ENCODE assay signal across 14 cellular contexts in the genomic region with DNA sequence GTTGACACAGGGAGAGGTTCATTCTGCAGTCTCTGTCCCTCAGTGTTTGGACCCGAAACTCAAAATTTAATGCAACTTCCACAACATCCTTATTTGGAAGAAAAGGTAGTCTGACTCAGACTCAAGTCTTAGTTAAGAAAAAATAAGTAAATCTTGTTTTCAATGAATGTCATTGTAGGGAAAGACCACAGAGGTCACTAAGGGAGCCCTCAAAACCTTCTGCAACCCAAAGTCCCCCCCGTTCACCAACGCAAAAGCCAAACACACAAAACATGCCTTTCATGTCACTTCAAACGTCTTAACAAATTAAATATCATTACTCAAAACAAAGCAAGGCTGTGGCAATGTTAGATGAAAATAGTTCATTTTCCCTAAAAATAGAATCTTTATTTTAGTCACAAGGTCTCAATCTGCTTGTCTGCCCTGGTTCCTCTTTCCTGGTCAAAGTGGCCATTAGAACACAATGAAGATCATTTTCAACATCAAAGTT. TPM values are rescaled to one million over a fixed set of nuclear protein-coding genes. Genes with fewer than 3 reads are reported as not detected.
DNase-seq lines count a peak whose midpoint lies in the region; ATAC-seq and TF ChIP-seq lines count a peak whose summit lies in the region.
"Had no signal": no experiment of that assay in that cellular context is flagged by ENCODE, and none has a peak within 500 bp of the region (broad histone marks: within the 10 kb centered on the region; RNA-seq: fewer than 3 reads in every experiment).

No MANE protein-coding gene starts in this region.

- H3K4me3 Mint-ChIP-seq in naive B cell = peak overlapping the region in 5 of 8 donors; percentile 1 to 76 (median 31)
- H3K4me3 Mint-ChIP-seq: H9 had no signal

- peaks cover 17 to 60% (median 25%) of the 10 kb centered on the region in 3 donors for H3K4me1 Mint-ChIP-seq in naive B cell

- no peak overlapping the region for H3K27ac ChIP-seq in upper lobe of right lung
- H3K27ac ChIP-seq: gastrocnemius medialis had no signal

- H3K9me3 ChIP-seq in upper lobe of right lung = no peaks in the 10 kb centered on the region
- H3K9me3 ChIP-seq: gastrocnemius medialis had no signal

- intact Hi-C loops in upper lobe of right lung (cut with DNase I) = no loop called here

- H3K4me1 ChIP-seq in upper lobe of right lung = no peaks in the 10 kb centered on the region

- peaks cover 0 to 4% (median 0%) of the 10 kb centered on the region in 7 donors for H3K9me3 Mint-ChIP-seq in naive B cell
- H3K9me3 Mint-ChIP-seq: H9 had no signal

- peak overlapping the region in 3 of 6 donors; percentile 19 to 69 (median 61) for H3K27ac Mint-ChIP-seq in naive B cell
- H3K27ac Mint-ChIP-seq: H9 had no signal

- no peaks in the 10 kb centered on the region for H3K36me3 ChIP-seq in H7 (replicated peaks; ENCODE audit: control insufficient read depth, insufficient read depth, low read length)
- no peaks in the 10 kb centered on the region for H3K36me3 ChIP-seq in upper lobe of right lung
- H3K36me3 ChIP-seq: gastrocnemius medialis had no signal

- H3K4me3 ChIP-seq in H7 (ENCODE audit: insufficient read depth, low read depth, low read length) (no peak overlapping the region), upper lobe of right lung (no peak overlapping the region)
- H3K4me3 ChIP-seq: gastrocnemius medialis had no signal

- TF ChIP-seq CTCF in upper lobe of right lung (IDR thresholded peaks at IDR 0.05) = no peak

- DNase-seq in naive B cell = no peak
- DNase-seq in H7 = no peak
- DNase-seq in HCEC 1CT = no peak
- DNase-seq in upper lobe of right lung = no peak
- DNase-seq: activated CD4-positive, CD25-positive, alpha-beta regulatory T cell; activated effector memory CD4-positive, alpha-beta T cell treated with Interleukin-2 at 50 U/mL for 16 hours; gastrocnemius medialis; H9; mammary epithelial cell; PC-3 had no signal

- no peaks in the 10 kb centered on the region for H3K36me3 Mint-ChIP-seq in naive B cell

- ATAC-seq in GM19023 (IDR thresholded peaks at IDR 0.05; ENCODE audit: unreplicated experiment) = peak; percentile 61
- peak; percentile 63 for ATAC-seq in HG02642 (IDR thresholded peaks at IDR 0.05; ENCODE audit: poor library complexity, unreplicated experiment)
- ATAC-seq in HG03558 (IDR thresholded peaks at IDR 0.05; ENCODE audit: extremely low read depth, unreplicated experiment) = peak; percentile 57
- no peak for ATAC-seq in naive B cell (ENCODE audit: low read depth in 2 of 2)
- ATAC-seq in upper lobe of right lung = no peak
- ATAC-seq: gastrocnemius medialis, PC-3 had no signal

- H3K27me3 Mint-ChIP-seq in naive B cell = peaks cover 0 to 8% (median 0%) of the 10 kb centered on the region in 3 donors

- H3K27me3 ChIP-seq in H7 (ENCODE audit: control insufficient read depth, insufficient read depth, low read length) (no peaks in the 10 kb centered on the region), upper lobe of right lung (no peaks in the 10 kb centered on the region)
- H3K27me3 ChIP-seq: gastrocnemius medialis had no signal

RNA-seq across cellular contexts. Expression of gene SSUH2, which starts 20.9 kb away (rescaled TPM):
- not detected for polyA plus RNA-seq in naive B cell (ENCODE audit: low read depth in 6 of 6)
- total RNA-seq in H7 (2014; rRNA removed; shearing (Covaris generic)) = 0.42 TPM in 1 of 2 replicates, not detected in the other
- total RNA-seq in upper lobe of right lung = not detected
- total RNA-seq: renal cortical epithelial cell had no signal

Comparison
In these comparisons a context has a peak if more than half of its experiments do, and no peak if none do; other contexts are left out.
1. ATAC-seq: peak in GM19023 (single experiment), HG02642 (single experiment) and HG03558 (single experiment); none in naive B cell (0 of 2) and upper lobe of right lung (single experiment).